ENCODE assay signal across 8 cellular contexts in genomic region chr1:11804666-11805453, GRCh38. TPM values are rescaled to one million over a fixed set of nuclear protein-coding genes. Genes with fewer than 3 reads are reported as not detected.
A peak's percentile ranks its signal among the peaks of the same experiment; 100 is the strongest.
DNase-seq lines count a peak whose midpoint lies in the region; ATAC-seq and TF ChIP-seq lines count a peak whose summit lies in the region.

No MANE protein-coding gene starts in this region.

- TF ChIP-seq CTCF in heart right ventricle (IDR thresholded peaks at IDR 0.05), result no peak

- DNase-seq in NCI-H2029 (lab: John Stamatoyannopoulos, UW), result peak; percentile 33
- no peak for DNase-seq in NCI-H2029 treated with DMSO at 0.1 percent for 48 hours (lab: John Stamatoyannopoulos, UW)
- DNase-seq in NCI-H226, result peak; percentile 69
- DNase-seq in heart right ventricle, result peak in 1 of 2 donors; percentile 78
- peak; percentile 83 for DNase-seq in renal cortical epithelial cell (ENCODE audit: low read depth)
- DNase-seq in AG08396 (ENCODE audit: low spot score), result no peak

- ATAC-seq in heart right ventricle (peak in 7 of 8 donors; percentile 0 to 10 (median 3)), GM19324 (IDR thresholded peaks at IDR 0.05; ENCODE audit: low FRiP score, unreplicated experiment) (no peak)

- no peaks in the 10 kb centered on the region for H3K9me3 Mint-ChIP-seq in activated naive CD8-positive, alpha-beta T cell (ENCODE audit: low read depth)

- H3K4me1 Mint-ChIP-seq in activated naive CD8-positive, alpha-beta T cell (ENCODE audit: low read depth), result peaks cover 59% of the 10 kb centered on the region

- H3K27ac ChIP-seq in heart right ventricle, result peak overlapping the region; percentile 96 to 100 (median 99)

- H3K27me3 Mint-ChIP-seq in activated naive CD8-positive, alpha-beta T cell, result no peaks in the 10 kb centered on the region

- no peaks in the 10 kb centered on the region for H3K9me3 ChIP-seq in heart right ventricle

- H3K4me3 Mint-ChIP-seq in activated naive CD8-positive, alpha-beta T cell, result peak overlapping the region; percentile 98

- peaks cover 0 to 45% (median 22%) of the 10 kb centered on the region in 9 donors for H3K36me3 ChIP-seq in heart right ventricle

- no peaks in the 10 kb centered on the region for H3K27me3 ChIP-seq in heart right ventricle

- H3K27ac Mint-ChIP-seq in activated naive CD8-positive, alpha-beta T cell, result peak overlapping the region; percentile 66

- H3K4me1 ChIP-seq in heart right ventricle, result peaks cover 16 to 83% (median 74%) of the 10 kb centered on the region in 9 donors

- peak overlapping the region; percentile 62 to 96 (median 80) for H3K4me3 ChIP-seq in heart right ventricle

- intact Hi-C loops in heart right ventricle (cut with DNase I), result loop anchor here in 5 of 10 donors (2.0 to 5.0 kb wide), 3 partner anchors 14 to 68 kb away; partner anchors contain the start of gene AGTRAP (in 4 of the 5)

- H3K36me3 Mint-ChIP-seq in activated naive CD8-positive, alpha-beta T cell, result peaks cover 5% of the 10 kb centered on the region

- WGBS in heart right ventricle, 2 donors, result 2 to 3% methylated on average over 22 of the region's 22 CpGs

RNA-seq across cellular contexts. Expression of gene MTHFR, which starts 0.9 kb away (rescaled TPM):
- 10 to 100 TPM; 28.8 to 75.8 (median 40.5) TPM for total RNA-seq in heart right ventricle
- polyA plus RNA-seq in heart right ventricle, result 10 to 100 TPM; 17.7 to 24.3 TPM
- 11.3 and 19.8 TPM in 2 replicates for total RNA-seq in renal cortical epithelial cell

RNA-seq across cellular contexts. Expression of gene CLCN6, which starts 1.1 kb away (rescaled TPM):
- 10 to 100 TPM; 13.3 to 20.9 (median 16.9) TPM for total RNA-seq in heart right ventricle
- polyA plus RNA-seq in heart right ventricle, result 10 to 100 TPM in 1 of 2 donors, 1 to 10 TPM in 1; 9.1 to 13.8 TPM
- total RNA-seq in renal cortical epithelial cell, result 2.4 and 6.9 TPM in 2 replicates

RNA-seq across cellular contexts. Expression of gene NPPA, which starts 42.7 kb away (rescaled TPM):
- total RNA-seq in heart right ventricle (1,000 to 10,000 TPM in 2 of 10 donors, 100 to 1,000 TPM in 5, 10 to 100 TPM in 2, 1 to 10 TPM in 1; 5.8 to 2,762 (median 663) TPM), renal cortical epithelial cell (not detected in 2 replicates)
- 1,000 to 10,000 TPM in 1 of 2 donors, 10 to 100 TPM in 1; 16.4 to 2,201 TPM for polyA plus RNA-seq in heart right ventricle

RNA-seq across cellular contexts. Expression of gene C1orf167, which starts 42.9 kb away (rescaled TPM):
- total RNA-seq in heart right ventricle (10 to 100 TPM in 1 of 10 donors, 1 to 10 TPM in 9; 2.4 to 12.8 (median 5.1) TPM), renal cortical epithelial cell (0.25 TPM in 1 of 2 replicates, not detected in the other)
- 1 to 10 TPM; 7.5 to 9.0 TPM for polyA plus RNA-seq in heart right ventricle

RNA-seq across cellular contexts. Expression of gene NPPB, which starts 53.9 kb away (rescaled TPM):
- total RNA-seq in heart right ventricle, result 1,000 to 10,000 TPM in 1 of 10 donors, 100 to 1,000 TPM in 5, 10 to 100 TPM in 1, 1 to 10 TPM in 3; 1.1 to 4,616 (median 291) TPM
- over 10,000 TPM in 1 of 2 donors, 10 to 100 TPM in 1; 46.2 to 15,996 TPM for polyA plus RNA-seq in heart right ventricle
- total RNA-seq in renal cortical epithelial cell, result 1.2 TPM in 1 of 2 replicates, not detected in the other

Comparison
In these comparisons a context has a peak if more than half of its experiments do, and no peak if none do; other contexts are left out.
1. DNase-seq: peak in NCI-H2029 (single experiment), NCI-H226 (single experiment) and renal cortical epithelial cell (single experiment); none in NCI-H2029 treated with DMSO at 0.1 percent for 48 hours (single experiment) and AG08396 (single experiment).